In the genomic region with DNA sequence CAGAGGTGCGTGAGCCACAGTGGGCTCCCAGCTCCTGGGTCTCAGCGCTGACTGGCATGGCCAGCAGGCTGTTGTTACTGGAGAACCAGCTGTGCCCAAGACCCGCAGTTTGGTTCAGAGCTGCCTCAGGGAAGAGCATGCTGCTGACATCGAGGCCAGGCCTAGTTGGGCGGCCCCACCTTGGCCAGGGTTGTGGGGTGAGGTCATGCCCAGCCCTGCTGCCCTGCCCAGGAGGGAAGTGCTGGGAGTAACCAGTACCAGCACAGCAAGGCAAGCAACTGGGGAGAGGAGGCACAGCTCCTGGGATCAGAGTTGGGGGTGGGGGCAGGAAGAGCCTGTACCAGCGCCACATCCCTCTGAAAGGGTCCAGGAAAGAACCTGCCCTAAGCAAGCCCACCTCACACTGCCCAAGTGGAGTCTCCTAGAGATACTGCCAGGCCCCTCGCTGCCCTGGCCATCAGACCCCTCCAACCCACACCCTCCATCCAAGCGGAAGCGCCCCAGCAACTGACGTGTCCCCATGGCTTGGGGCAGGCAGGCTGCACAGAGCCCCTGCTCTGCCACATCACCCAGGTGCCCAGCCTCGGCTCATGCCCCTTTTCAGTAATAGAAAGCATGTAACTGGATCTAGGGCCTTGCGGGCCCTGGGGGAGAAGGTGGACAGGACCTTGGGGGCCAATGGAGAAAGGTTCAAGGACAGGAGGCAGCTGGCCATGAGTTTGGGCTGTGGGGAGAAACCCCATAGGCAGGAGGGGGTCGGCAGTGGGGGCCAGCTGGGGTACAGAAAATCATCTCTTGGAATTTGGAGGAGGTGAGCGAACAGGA, we compare ENCODE assay signal across 6 cellular contexts. TPM values are rescaled to one million over a fixed set of nuclear protein-coding genes. Genes with fewer than 3 reads are reported as not detected.
DNase-seq lines count a peak whose midpoint lies in the region.

No MANE protein-coding gene starts in this region.

- WGBS in urinary bladder = 67% methylated on average over 14 of the region's 14 CpGs

- H3K36me3 Mint-ChIP-seq in activated naive CD4-positive, alpha-beta T cell treated with anti-CD3 and anti-CD28 coated beads, Interleukin-2, amount 50 U/mL, for 24 hours = no peaks in the 10 kb centered on the region

- H3K4me3 Mint-ChIP-seq in activated naive CD4-positive, alpha-beta T cell treated with anti-CD3 and anti-CD28 coated beads, Interleukin-2, amount 50 U/mL, for 24 hours = peak overlapping the region; percentile 86

- DNase-seq in activated naive CD4-positive, alpha-beta T cell (lab: John Stamatoyannopoulos, UW) = no peak
- no peak for DNase-seq in NCI-H2081 (lab: John Stamatoyannopoulos, UW)
- DNase-seq in activated CD8-positive, alpha-beta memory T cell treated with anti-CD3 and anti-CD28 coated beads, Interleukin-2, amount 50 U/mL, for 48 hours = no peak

- H3K4me1 ChIP-seq in iPS-15b (ENCODE audit: control insufficient read depth, insufficient read depth, low read length) (peaks cover 2% of the 10 kb centered on the region), urinary bladder (ENCODE audit: insufficient read depth) (no peaks in the 10 kb centered on the region)

- H3K27ac Mint-ChIP-seq in activated naive CD4-positive, alpha-beta T cell treated with anti-CD3 and anti-CD28 coated beads, Interleukin-2, amount 50 U/mL, for 24 hours = no peak overlapping the region

- H3K4me3 ChIP-seq in iPS-15b (ENCODE audit: low read depth, low read length) (peak overlapping the region; percentile 76), urinary bladder (ENCODE audit: low read depth, low read length) (peak overlapping the region; percentile 85)

- no peaks in the 10 kb centered on the region for H3K9me3 ChIP-seq in iPS-15b (ENCODE audit: control insufficient read depth, insufficient read depth, low read length)

- H3K27ac ChIP-seq in urinary bladder (ENCODE audit: low read depth) = peak overlapping the region; percentile 55

- H3K27me3 ChIP-seq in iPS-15b (ENCODE audit: control insufficient read depth, insufficient read depth, low read length) = peaks cover 17% of the 10 kb centered on the region

- no peaks in the 10 kb centered on the region for H3K27me3 Mint-ChIP-seq in activated naive CD4-positive, alpha-beta T cell treated with anti-CD3 and anti-CD28 coated beads, Interleukin-2, amount 50 U/mL, for 24 hours

- H3K9ac ChIP-seq in iPS-15b (ENCODE audit: low read depth, low read length) = no peak overlapping the region

- H3K4me1 Mint-ChIP-seq in activated naive CD4-positive, alpha-beta T cell treated with anti-CD3 and anti-CD28 coated beads, Interleukin-2, amount 50 U/mL, for 24 hours = peaks cover 23% of the 10 kb centered on the region

- H3K36me3 ChIP-seq in iPS-15b (ENCODE audit: control insufficient read depth, insufficient read depth, low read length) (no peaks in the 10 kb centered on the region), urinary bladder (ENCODE audit: insufficient read depth) (no peaks in the 10 kb centered on the region)

- no peaks in the 10 kb centered on the region for H3K9me3 Mint-ChIP-seq in activated naive CD4-positive, alpha-beta T cell treated with anti-CD3 and anti-CD28 coated beads, Interleukin-2, amount 50 U/mL, for 24 hours

RNA-seq across cellular contexts. Expression of a gene that starts 1.0 kb away (rescaled TPM):
- total RNA-seq in urinary bladder = 11.8 TPM
- 21.3 TPM for polyA plus RNA-seq in urinary bladder

RNA-seq across cellular contexts. Expression of a gene that starts 22.8 kb away (rescaled TPM):
- total RNA-seq in urinary bladder = 54.9 TPM
- 75.1 TPM for polyA plus RNA-seq in urinary bladder

RNA-seq across cellular contexts. Expression of a gene that starts 38.0 kb away (rescaled TPM):
- 37.0 TPM for total RNA-seq in urinary bladder
- polyA plus RNA-seq in urinary bladder = 97.6 TPM

RNA-seq across cellular contexts. Expression of a gene that starts 38.1 kb away (rescaled TPM):
- total RNA-seq in urinary bladder = 38.6 TPM
- polyA plus RNA-seq in urinary bladder = 24.6 TPM

RNA-seq across cellular contexts. Expression of a gene that starts 51.1 kb away (rescaled TPM):
- total RNA-seq in urinary bladder = 12.7 TPM
- polyA plus RNA-seq in urinary bladder = 25.6 TPM
